ENCODE assay signal across 23 cellular contexts in genomic region chr5:14986413-14986812, GRCh38.
"Had no signal": no experiment of that assay in that cellular context is flagged by ENCODE, and none has a peak within 500 bp of the region (broad histone marks: within the 10 kb centered on the region; RNA-seq: fewer than 3 reads in every experiment).

No MANE protein-coding gene starts in this region.

- DNase-seq: colonic mucosa; cortex of kidney; dermis blood vessel endothelial cell; dorsolateral prefrontal cortex; effector CD4-positive, alpha-beta T cell; effector CD8-positive, alpha-beta T cell; effector memory CD4-positive, alpha-beta T cell; effector memory CD8-positive, alpha-beta T cell; endodermal cell; erythroblast; esophagus squamous epithelium; foreskin fibroblast; foreskin keratinocyte; foreskin melanocyte; gastrocnemius medialis; glutamatergic neuron; head of caudate nucleus; heart left ventricle; heart right ventricle had no signal

- H3K36me3 ChIP-seq: colonic mucosa, esophagus muscularis mucosa, esophagus squamous epithelium, gastrocnemius medialis, gastroesophageal sphincter, heart left ventricle, heart right ventricle had no signal

- H3K4me3 ChIP-seq: colonic mucosa, coronary artery, dorsolateral prefrontal cortex, esophagus muscularis mucosa, esophagus squamous epithelium, gastrocnemius medialis, gastroesophageal sphincter, heart left ventricle, heart right ventricle had no signal

- ATAC-seq: effector memory CD8-positive, alpha-beta T cell; esophagus mucosa; foreskin keratinocyte; gastrocnemius medialis; gastroesophageal sphincter; heart left ventricle; heart right ventricle had no signal

- H3K9me3 ChIP-seq: colonic mucosa, esophagus muscularis mucosa, esophagus squamous epithelium, gastrocnemius medialis, gastroesophageal sphincter, heart left ventricle, heart right ventricle had no signal

- H3K4me1 ChIP-seq: colonic mucosa, esophagus muscularis mucosa, esophagus squamous epithelium, foreskin keratinocyte, gastrocnemius medialis, gastroesophageal sphincter, heart left ventricle, heart right ventricle had no signal
